ENCODE assay signal across 17 cellular contexts in the genomic region with DNA sequence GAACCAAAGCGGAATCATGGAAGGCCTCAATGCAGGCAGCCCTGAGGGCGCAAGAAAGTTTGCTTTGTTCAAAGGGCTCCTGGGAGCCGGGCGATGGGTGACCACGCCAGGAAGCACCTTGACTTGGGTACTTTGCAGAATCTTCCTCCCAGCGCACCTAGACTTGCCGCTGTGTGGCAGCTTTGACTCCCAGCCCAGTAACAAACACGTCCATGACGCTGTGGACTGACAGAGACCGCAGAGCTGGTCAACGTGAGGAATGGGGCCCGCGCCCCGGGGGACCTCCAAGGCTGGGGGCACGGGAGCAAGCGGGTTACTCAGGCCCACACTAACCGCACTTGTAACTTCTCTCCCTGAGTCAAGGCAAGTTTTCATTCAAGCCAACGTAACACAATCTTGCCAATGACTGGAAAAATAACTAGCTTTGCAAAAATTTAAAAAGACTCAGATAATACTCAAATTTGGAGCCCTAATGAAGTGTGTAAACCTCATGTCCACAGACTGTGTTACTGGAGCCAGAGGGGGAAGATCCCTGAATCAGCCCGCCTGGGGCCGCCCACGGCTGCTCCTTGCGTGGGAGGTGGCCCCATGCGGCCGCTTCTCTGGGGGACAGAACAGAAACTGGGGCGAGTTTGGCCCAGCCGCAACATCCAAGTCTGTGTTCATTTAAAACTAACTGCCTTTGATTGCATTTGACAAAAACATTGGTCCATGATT.
"Had no signal": no experiment of that assay in that cellular context is flagged by ENCODE, and none has a peak within 500 bp of the region (broad histone marks: within the 10 kb centered on the region; RNA-seq: fewer than 3 reads in every experiment).

No MANE protein-coding gene starts in this region.

- FAIRE-seq: small intestine had no signal

- H3K9me3 ChIP-seq: colonic mucosa, vagina had no signal

- H3K4me3 ChIP-seq: colonic mucosa, gastroesophageal sphincter, tibial artery, vagina had no signal

- H3K4me1 ChIP-seq: colonic mucosa, tibial artery, vagina had no signal

- ATAC-seq: activated naive CD8-positive, alpha-beta T cell treated with anti-CD3 and anti-CD28 coated beads, Interleukin-2, amount 50 U/mL, for 24 hours; activated T-cell treated with anti-CD3 and anti-CD28 coated beads, Interleukin-2, amount 50 U/mL, for 72 hours; gastroesophageal sphincter; left ventricle myocardium superior had no signal

- H3K36me3 ChIP-seq: colonic mucosa, gastroesophageal sphincter, tibial artery, vagina had no signal

- H3K27ac Mint-ChIP-seq: activated naive CD8-positive, alpha-beta T cell treated with anti-CD3 and anti-CD28 coated beads, Interleukin-2, amount 50 U/mL, for 24 hours; activated T-cell treated with anti-CD3 and anti-CD28 coated beads, Interleukin-2, amount 50 U/mL, for 72 hours; nephron had no signal

- H3K27me3 Mint-ChIP-seq: activated naive CD8-positive, alpha-beta T cell treated with anti-CD3 and anti-CD28 coated beads, Interleukin-2, amount 50 U/mL, for 24 hours had no signal

- DNase-seq: activated CD4-positive, alpha-beta T cell treated with anti-CD3 and anti-CD28 coated beads, Interleukin-2, amount 50 U/mL, for 1 hour; activated CD4-positive, CD25-positive, alpha-beta regulatory T cell; activated naive CD4-positive, alpha-beta T cell treated with Interleukin-2 at 50 U/mL for 16 hours; activated naive CD8-positive, alpha-beta T cell treated with anti-CD3 and anti-CD28 coated beads, Interleukin-2, amount 50 U/mL, for 24 hours; activated T-cell treated with anti-CD3 and anti-CD28 coated beads, Interleukin-2, amount 50 U/mL, for 72 hours; caudate nucleus; effector CD4-positive, alpha-beta T cell; left ventricle myocardium superior; mesenchymal stem cell; retina; small intestine; T-helper 2 cell had no signal

- H3K4me3 Mint-ChIP-seq: activated naive CD8-positive, alpha-beta T cell treated with anti-CD3 and anti-CD28 coated beads, Interleukin-2, amount 50 U/mL, for 24 hours; activated T-cell treated with anti-CD3 and anti-CD28 coated beads, Interleukin-2, amount 50 U/mL, for 72 hours; nephron had no signal

- H3K27me3 ChIP-seq: colonic mucosa, vagina had no signal

- H3K27ac ChIP-seq: colonic mucosa, gastroesophageal sphincter, tibial artery, vagina had no signal
